8 cellular contexts compared by ENCODE assay signal in the genomic region with DNA sequence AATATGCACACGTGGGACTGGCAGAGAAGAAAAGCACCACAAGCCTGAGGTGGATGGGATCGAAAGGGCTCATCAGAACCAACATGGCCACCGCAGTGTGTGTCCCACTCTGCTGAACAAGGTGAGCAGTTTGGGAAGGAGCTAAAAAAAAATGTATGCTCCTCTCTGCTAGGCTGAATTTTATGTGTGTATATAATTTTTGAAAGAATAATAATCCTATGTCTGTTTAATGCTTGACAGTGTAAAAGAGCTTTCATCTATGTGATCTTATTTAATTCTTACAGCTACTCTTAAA.
A peak's percentile ranks its signal among the peaks of the same experiment; 100 is the strongest.
DNase-seq lines count a peak whose midpoint lies in the region; ATAC-seq and TF ChIP-seq lines count a peak whose summit lies in the region.

No MANE protein-coding gene starts in this region.

- intact Hi-C loops in dendritic cell treated with granulocyte-macrophage colony-stimulating factor and Interleukin-4, amounts not matched to agents 40 ng/mL and 50 ng/mL, for 4 days (cut with micrococcal nuclease): loop anchor here (2.0 to 5.0 kb wide), 2 partner anchors 15 to 595 kb away; partner anchors contain the start of genes EEF2K and METTL9

- no peak for ATAC-seq in GM18511 (IDR thresholded peaks at IDR 0.05; ENCODE audit: unreplicated experiment)
- no peak for ATAC-seq in HG03442 (IDR thresholded peaks at IDR 0.05; ENCODE audit: unreplicated experiment)

- peaks cover 52% of the 10 kb centered on the region for H3K4me1 Mint-ChIP-seq in dendritic cell treated with granulocyte-macrophage colony-stimulating factor and Interleukin-4, amounts not matched to agents 40 ng/mL and 50 ng/mL, for 4 days (ENCODE audit: low read depth)
- H3K4me1 Mint-ChIP-seq in nephron: peaks cover 32% of the 10 kb centered on the region

- H3K4me3 Mint-ChIP-seq in dendritic cell treated with granulocyte-macrophage colony-stimulating factor and Interleukin-4, amounts not matched to agents 40 ng/mL and 50 ng/mL, for 4 days: peak overlapping the region; percentile 56
- peak overlapping the region; percentile 86 to 93 (median 89) for H3K4me3 Mint-ChIP-seq in nephron

- no peak for TF ChIP-seq CTCF in nephron (IDR thresholded peaks at IDR 0.05; ENCODE audit: unreplicated experiment in 3 of 3)

- peak; percentile 42 for DNase-seq in NCI-H748 (lab: John Stamatoyannopoulos, UW; ENCODE audit: unreplicated experiment)
- DNase-seq in NCI-H748 treated with DMSO at 0.1 percent for 48 hours (lab: John Stamatoyannopoulos, UW): no peak
- peak; percentile 13 for DNase-seq in T-helper 22 cell (ENCODE audit: low read depth)
- no peak for DNase-seq in NCI-H2171 (lab: John Stamatoyannopoulos, UW)

- H3K36me3 Mint-ChIP-seq in dendritic cell treated with granulocyte-macrophage colony-stimulating factor and Interleukin-4, amounts not matched to agents 40 ng/mL and 50 ng/mL, for 4 days (ENCODE audit: low read depth): peaks cover 7% of the 10 kb centered on the region
- H3K36me3 Mint-ChIP-seq in nephron (ENCODE audit: low read depth): no peaks in the 10 kb centered on the region

- no peaks in the 10 kb centered on the region for H3K9me3 Mint-ChIP-seq in dendritic cell treated with granulocyte-macrophage colony-stimulating factor and Interleukin-4, amounts not matched to agents 40 ng/mL and 50 ng/mL, for 4 days
- no peaks in the 10 kb centered on the region for H3K9me3 Mint-ChIP-seq in nephron

- H3K27me3 Mint-ChIP-seq in dendritic cell treated with granulocyte-macrophage colony-stimulating factor and Interleukin-4, amounts not matched to agents 40 ng/mL and 50 ng/mL, for 4 days: peaks cover 8% of the 10 kb centered on the region
- H3K27me3 Mint-ChIP-seq in nephron (ENCODE audit: low read depth): peaks cover 8% of the 10 kb centered on the region

- peak overlapping the region; percentile 100 for H3K27ac Mint-ChIP-seq in dendritic cell treated with granulocyte-macrophage colony-stimulating factor and Interleukin-4, amounts not matched to agents 40 ng/mL and 50 ng/mL, for 4 days
- peak overlapping the region; percentile 72 to 99 (median 98) for H3K27ac Mint-ChIP-seq in nephron

Comparison
In these comparisons a context has a peak if more than half of its experiments do, and no peak if none do; other contexts are left out.
1. DNase-seq: peak in NCI-H748 (single experiment) and T-helper 22 cell (single experiment); none in NCI-H748 treated with DMSO at 0.1 percent for 48 hours (single experiment) and NCI-H2171 (single experiment).